ENCODE assay signal across 23 cellular contexts in genomic region chr2:70510213-70510820, GRCh38. TPM values are rescaled to one million over a fixed set of nuclear protein-coding genes. Genes with fewer than 3 reads are reported as not detected.
A peak's percentile ranks its signal among the peaks of the same experiment; 100 is the strongest.
DNase-seq lines count a peak whose midpoint lies in the region; ATAC-seq and TF ChIP-seq lines count a peak whose summit lies in the region.
"Had no signal": no experiment of that assay in that cellular context is flagged by ENCODE, and none has a peak within 500 bp of the region (broad histone marks: within the 10 kb centered on the region; RNA-seq: fewer than 3 reads in every experiment).

No MANE protein-coding gene starts in this region.

- H3K4me3 ChIP-seq in AG10803 (ENCODE audit: low read length) (no peak overlapping the region), epithelial cell of esophagus (ENCODE audit: low read length) (no peak overlapping the region)
- H3K4me3 ChIP-seq: testis had no signal

- H3K27me3 Mint-ChIP-seq in natural killer cell (ENCODE audit: low read depth in 2 of 2) = no peaks in the 10 kb centered on the region

- H3K9me3 Mint-ChIP-seq in natural killer cell = no peaks in the 10 kb centered on the region
- H3K9me3 Mint-ChIP-seq: activated T-cell treated with anti-CD3 and anti-CD28 coated beads, Interleukin-2, amount 50 U/mL, for 72 hours; CD8-positive, alpha-beta T cell; naive B cell; T-helper 1 cell treated with Interleukin-12 subunit alpha and Interleukin-12 subunit beta and Interleukin-4 antibody, amounts not matched to agents 30 μg/mL and 1 μg/mL, for 36 hours; WTC11 had no signal

- TF ChIP-seq CTCF in AG10803 (conservative IDR thresholded peaks at IDR 0.05; ENCODE audit: low read length) (no peak), epithelial cell of esophagus (IDR thresholded peaks at IDR 0.05; ENCODE audit: insufficient read depth, low read depth, low read length, missing control alignments) (no peak), natural killer cell (IDR thresholded peaks at IDR 0.05) (no peak)

- intact Hi-C loops in natural killer cell (cut with micrococcal nuclease) = no loop called here

- peak; percentile 25 to 64 (median 60) for ATAC-seq in natural killer cell
- ATAC-seq: activated CD8-positive, alpha-beta T cell treated with anti-CD3 and anti-CD28 coated beads, Interleukin-2, amount 10 ng/mL, durations not matched to agents 7 days and 5 days; activated T-cell treated with anti-CD3 and anti-CD28 coated beads, Interleukin-2, amount 50 U/mL, for 72 hours; CD8-positive, alpha-beta T cell; WTC11 had no signal

- peaks cover 30 to 51% of the 10 kb centered on the region in 2 donors for H3K4me1 Mint-ChIP-seq in natural killer cell
- H3K4me1 Mint-ChIP-seq: naive B cell had no signal

- peak; percentile 58 for DNase-seq in AG10803 (ENCODE audit: low read depth)
- peak; percentile 33 for DNase-seq in NOMO-1 treated with dmso at 0.1 percent for 144 hours (lab: John Stamatoyannopoulos, UW; ENCODE audit: unreplicated experiment)
- DNase-seq in epithelial cell of esophagus (ENCODE audit: low read depth) = peak; percentile 63
- DNase-seq in natural killer cell = no peak
- no peak for DNase-seq in activated effector memory CD4-positive, alpha-beta T cell treated with anti-CD3 and anti-CD28 coated beads, Interleukin-2, amount 50 U/mL, for 16 hours
- no peak for DNase-seq in SW 1271 (lab: John Stamatoyannopoulos, UW)
- no peak for DNase-seq in NCI-H1417 treated with DMSO at 0.1 percent for 48 hours (lab: John Stamatoyannopoulos, UW)
- DNase-seq in A172 (ENCODE audit: low spot score) = no peak
- DNase-seq: activated CD8-positive, alpha-beta T cell treated with anti-CD3 and anti-CD28 coated beads, Interleukin-2, amount 10 ng/mL, durations not matched to agents 7 days and 5 days; activated T-cell treated with anti-CD3 and anti-CD28 coated beads, Interleukin-2, amount 50 U/mL, for 72 hours; brain microvascular endothelial cell; CD8-positive, alpha-beta T cell; erythroblast; glutamatergic neuron; Kasumi-1; naive B cell; NCI-H1436 treated with DMSO at 0.1 percent for 48 hours; NCI-H2227 treated with DMSO at 0.1 percent for 48 hours; posterior cingulate gyrus; stimulated activated CD4-positive, alpha-beta T cell treated with anti-CD3 and anti-CD28 coated beads, Interleukin-4, amount 100 ng/mL, for 4 hours; testis had no signal

- peak overlapping the region; percentile 48 to 68 for H3K27ac Mint-ChIP-seq in natural killer cell
- H3K27ac Mint-ChIP-seq: activated CD8-positive, alpha-beta T cell treated with anti-CD3 and anti-CD28 coated beads, Interleukin-2, amount 10 ng/mL, durations not matched to agents 7 days and 5 days; activated T-cell treated with anti-CD3 and anti-CD28 coated beads, Interleukin-2, amount 50 U/mL, for 72 hours; CD8-positive, alpha-beta T cell; T-helper 1 cell treated with Interleukin-12 subunit alpha and Interleukin-12 subunit beta and Interleukin-4 antibody, amounts not matched to agents 30 μg/mL and 1 μg/mL, for 36 hours; WTC11 had no signal

- H3K4me3 Mint-ChIP-seq in natural killer cell = peak overlapping the region; percentile 61
- H3K4me3 Mint-ChIP-seq: activated CD8-positive, alpha-beta T cell treated with anti-CD3 and anti-CD28 coated beads, Interleukin-2, amount 10 ng/mL, durations not matched to agents 7 days and 5 days; activated T-cell treated with anti-CD3 and anti-CD28 coated beads, Interleukin-2, amount 50 U/mL, for 72 hours; CD8-positive, alpha-beta T cell; naive B cell; T-helper 1 cell treated with Interleukin-12 subunit alpha and Interleukin-12 subunit beta and Interleukin-4 antibody, amounts not matched to agents 30 μg/mL and 1 μg/mL, for 36 hours; WTC11 had no signal

- H3K36me3 Mint-ChIP-seq in natural killer cell = no peaks in the 10 kb centered on the region
- H3K36me3 Mint-ChIP-seq: CD8-positive, alpha-beta T cell; naive B cell; WTC11 had no signal

RNA-seq across cellular contexts. Expression of gene TGFA, which starts 43.3 kb away (rescaled TPM):
- total RNA-seq in natural killer cell = 10 to 100 TPM in 1 of 3 donors, 1 to 10 TPM in 2; 5.0 to 13.3 (median 8.6) TPM
- total RNA-seq in A172 (2014; rRNA removed; shearing (Covaris generic)) = 0.31 and 1.0 TPM in 2 replicates

Comparison
In these comparisons a context has a peak if more than half of its experiments do, and no peak if none do; other contexts are left out.
1. DNase-seq: peak in AG10803 (single experiment), NOMO-1 treated with dmso at 0.1 percent for 144 hours (single experiment) and epithelial cell of esophagus (single experiment); none in natural killer cell (single experiment), activated effector memory CD4-positive, alpha-beta T cell treated with anti-CD3 and anti-CD28 coated beads, Interleukin-2, amount 50 U/mL, for 16 hours (single experiment), SW 1271 (0 of 2), NCI-H1417 treated with DMSO at 0.1 percent for 48 hours (single experiment) and A172 (single experiment).